9 cellular contexts compared by ENCODE assay signal in genomic region chr20:6075428-6076219, GRCh38. TPM values are rescaled to one million over a fixed set of nuclear protein-coding genes. Genes with fewer than 3 reads are reported as not detected.
DNase-seq lines count a peak whose midpoint lies in the region; ATAC-seq and TF ChIP-seq lines count a peak whose summit lies in the region.
"Had no signal": no experiment of that assay in that cellular context is flagged by ENCODE, and none has a peak within 500 bp of the region (broad histone marks: within the 10 kb centered on the region; RNA-seq: fewer than 3 reads in every experiment).

No MANE protein-coding gene starts in this region.

- TF ChIP-seq POLR2A in right lobe of liver (IDR thresholded peaks at IDR 0.05) (no peak), esophagus squamous epithelium (IDR thresholded peaks at IDR 0.05) (no peak)

- intact Hi-C loops in right lobe of liver (cut with DNase I) (loop anchor here in 1 of 2 donors (10.0 kb wide), 2 partner anchors 271 to 551 kb away; no protein-coding TSS in a partner anchor), esophagus squamous epithelium (cut with DNase I) (loop anchor here (5.0 kb wide), 1 partner anchor 548 kb away; no protein-coding TSS in a partner anchor)

- ATAC-seq in right lobe of liver: peak; percentile 48 to 69 (median 60)

- H3K27me3 Mint-ChIP-seq in progenitor cell of endocrine pancreas: no peaks in the 10 kb centered on the region

- DNase-seq in AG10803 (ENCODE audit: low read depth) (peak; percentile 62), NCI-H446 (lab: John Stamatoyannopoulos, UW) (peak; percentile 74 to 88), choroid plexus epithelial cell (ENCODE audit: low read depth) (peak; percentile 56), right lobe of liver (no peak), progenitor cell of endocrine pancreas (ENCODE audit: low spot score, unreplicated experiment) (no peak), esophagus squamous epithelium (lab: John Stamatoyannopoulos, UW) (no peak), NCI-H2227 (lab: John Stamatoyannopoulos, UW; ENCODE audit: unreplicated experiment) (no peak)
- no peak for DNase-seq in activated CD4-positive, CD25-positive, alpha-beta regulatory T cell (lab: John Stamatoyannopoulos, UW)
- DNase-seq: upper lobe of left lung had no signal

- H3K4me3 Mint-ChIP-seq in progenitor cell of endocrine pancreas (ENCODE audit: low read depth): no peak overlapping the region

- H3K9me3 Mint-ChIP-seq in progenitor cell of endocrine pancreas (ENCODE audit: low read depth): no peaks in the 10 kb centered on the region

- peaks cover 6% of the 10 kb centered on the region for H3K36me3 Mint-ChIP-seq in progenitor cell of endocrine pancreas (ENCODE audit: insufficient read depth)

- no peak overlapping the region for H3K27ac Mint-ChIP-seq in progenitor cell of endocrine pancreas

- H3K4me1 ChIP-seq in right lobe of liver (peaks cover 0 to 38% (median 15%) of the 10 kb centered on the region in 4 donors), esophagus squamous epithelium (peaks cover 0 to 35% (median 3%) of the 10 kb centered on the region in 3 donors)
- H3K4me1 ChIP-seq: upper lobe of left lung had no signal

- no peak for TF ChIP-seq CTCF in AG10803 (conservative IDR thresholded peaks at IDR 0.05; ENCODE audit: low read length)
- no peak for TF ChIP-seq CTCF in choroid plexus epithelial cell (conservative IDR thresholded peaks at IDR 0.05; ENCODE audit: low read depth, low read length)
- no peak for TF ChIP-seq CTCF in right lobe of liver (IDR thresholded peaks at IDR 0.05)
- no peak for TF ChIP-seq CTCF in progenitor cell of endocrine pancreas (IDR thresholded peaks at IDR 0.05; ENCODE audit: unreplicated experiment)
- TF ChIP-seq CTCF in esophagus squamous epithelium (IDR thresholded peaks at IDR 0.05): no peak

- H3K4me1 Mint-ChIP-seq in progenitor cell of endocrine pancreas (ENCODE audit: low read depth): peaks cover 6% of the 10 kb centered on the region

- 18% methylated on average over 6 of the region's 8 CpGs for WGBS in right lobe of liver (ENCODE audit: insufficient coverage, low coverage, low lambda C conversion rate, missing lambda C conversion rate)
- WGBS in esophagus squamous epithelium, 2 donors: 55 to 69% methylated on average over 8 of the region's 8 CpGs

- H3K4me3 ChIP-seq in AG10803 (ENCODE audit: low read length): no peak overlapping the region
- H3K4me3 ChIP-seq in choroid plexus epithelial cell (ENCODE audit: low read depth, low read length): no peak overlapping the region
- H3K4me3 ChIP-seq in right lobe of liver: no peak overlapping the region
- H3K4me3 ChIP-seq in esophagus squamous epithelium: no peak overlapping the region
- H3K4me3 ChIP-seq: upper lobe of left lung had no signal

- H3K36me3 ChIP-seq in right lobe of liver (no peaks in the 10 kb centered on the region), esophagus squamous epithelium (peaks cover 0 to 76% (median 10%) of the 10 kb centered on the region in 3 donors)
- H3K36me3 ChIP-seq: upper lobe of left lung had no signal

- no peaks in the 10 kb centered on the region for H3K9me3 ChIP-seq in right lobe of liver
- H3K9me3 ChIP-seq in esophagus squamous epithelium: no peaks in the 10 kb centered on the region
- H3K9me3 ChIP-seq: upper lobe of left lung had no signal

- peak overlapping the region; percentile 10 to 67 (median 41) for H3K27ac ChIP-seq in right lobe of liver
- no peak overlapping the region for H3K27ac ChIP-seq in esophagus squamous epithelium
- H3K27ac ChIP-seq: upper lobe of left lung had no signal

- H3K27me3 ChIP-seq in right lobe of liver (no peaks in the 10 kb centered on the region), esophagus squamous epithelium (no peaks in the 10 kb centered on the region)
- H3K27me3 ChIP-seq: upper lobe of left lung had no signal

RNA-seq across cellular contexts. Expression of gene LRRN4, which starts 21.8 kb away (rescaled TPM):
- total RNA-seq in right lobe of liver: under 1 TPM in 4 of 6 experiments, not detected in 2; 0.10 to 0.31 (median 0.18) TPM
- total RNA-seq in progenitor cell of endocrine pancreas: 5.6 and 7.7 TPM in 2 replicates
- total RNA-seq in esophagus squamous epithelium: under 1 TPM in 1 of 4 donors, not detected in 3; 0.19 TPM

RNA-seq across cellular contexts. Expression of gene FERMT1, which starts 47.2 kb away (rescaled TPM):
- total RNA-seq in right lobe of liver (1 to 10 TPM in 2 of 6 experiments, under 1 TPM in 4; 0.15 to 2.0 (median 0.55) TPM), progenitor cell of endocrine pancreas (8.1 and 8.4 TPM in 2 replicates), esophagus squamous epithelium (10 to 100 TPM; 19.3 to 53.5 (median 25.8) TPM)

Comparison
In these comparisons a context has a peak if more than half of its experiments do, and no peak if none do; other contexts are left out.
1. DNase-seq: peak in AG10803 (single experiment), NCI-H446 (2 of 2) and choroid plexus epithelial cell (single experiment); none in right lobe of liver (0 of 3), progenitor cell of endocrine pancreas (single experiment), esophagus squamous epithelium (single experiment), NCI-H2227 (single experiment) and activated CD4-positive, CD25-positive, alpha-beta regulatory T cell (0 of 4).
2. H3K27ac ChIP-seq: peak in right lobe of liver (3 of 3); none in esophagus squamous epithelium (0 of 4).